17 cellular contexts compared by ENCODE assay signal in the genomic region with DNA sequence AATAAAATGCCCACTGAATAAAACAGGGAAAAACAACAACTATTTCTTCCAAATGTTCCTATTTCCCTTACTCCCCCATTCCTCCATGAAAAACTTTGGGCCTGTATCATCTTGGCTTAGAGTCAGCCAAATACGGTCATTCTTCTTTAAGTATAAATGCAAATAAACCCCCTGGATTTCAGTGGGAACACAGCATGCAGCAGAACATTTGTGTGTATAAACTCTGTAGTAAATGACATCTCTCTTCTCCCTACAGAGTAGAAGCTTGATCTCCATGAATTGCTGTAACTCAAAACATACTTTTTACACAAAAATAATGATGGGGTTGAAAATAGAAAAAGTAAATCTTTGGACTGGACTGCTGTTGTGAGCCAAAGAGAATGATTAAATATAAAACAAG. TPM values are rescaled to one million over a fixed set of nuclear protein-coding genes. Genes with fewer than 3 reads are reported as not detected.
DNase-seq lines count a peak whose midpoint lies in the region; ATAC-seq and TF ChIP-seq lines count a peak whose summit lies in the region.
"Had no signal": no experiment of that assay in that cellular context is flagged by ENCODE, and none has a peak within 500 bp of the region (broad histone marks: within the 10 kb centered on the region; RNA-seq: fewer than 3 reads in every experiment).

No MANE protein-coding gene starts in this region.

- peaks cover 96% of the 10 kb centered on the region for H3K79me2 ChIP-seq in HCT116 (ENCODE audit: insufficient read depth, low read length)
- peaks cover 93% of the 10 kb centered on the region for H3K79me2 ChIP-seq in fibroblast of lung (ENCODE audit: control insufficient read depth, insufficient read depth, low read length)

- TF ChIP-seq CTCF in HCT116 (IDR thresholded peaks at IDR 0.05 in 2 of 3, conservative IDR thresholded peaks at IDR 0.05 in 1 of 3; ENCODE audit: borderline replicate concordance in 1 of 3, insufficient read depth in 1 of 3, low read depth in 2 of 3, low read length in 2 of 3) (no peak), fibroblast of lung (conservative IDR thresholded peaks at IDR 0.05 in 1 of 2, IDR thresholded peaks at IDR 0.05 in 1 of 2; ENCODE audit: low read depth in 1 of 2, low read length in 2 of 2) (no peak), glutamatergic neuron (IDR thresholded peaks at IDR 0.05; ENCODE audit: partially characterized antibody, unreplicated experiment) (no peak)

- peaks cover 31% of the 10 kb centered on the region for H3K4me1 Mint-ChIP-seq in glutamatergic neuron (ENCODE audit: low read depth, unreplicated experiment)
- H3K4me1 Mint-ChIP-seq in CD8-positive, alpha-beta memory T cell: peaks cover 53 to 88% (median 80%) of the 10 kb centered on the region in 3 donors

- H2AFZ ChIP-seq in HCT116 (ENCODE audit: low read depth, low read length, poor library complexity, severe bottlenecking): no peak overlapping the region
- no peak overlapping the region for H2AFZ ChIP-seq in fibroblast of lung (ENCODE audit: low read length)

- ATAC-seq in HCT116 (no peak), GM21423 (IDR thresholded peaks at IDR 0.05; ENCODE audit: unreplicated experiment) (no peak), HG03457 (IDR thresholded peaks at IDR 0.05; ENCODE audit: unreplicated experiment) (no peak)
- ATAC-seq: activated CD8-positive, alpha-beta T cell treated with anti-CD3 and anti-CD28 coated beads, Interleukin-2, amount 10 ng/mL, durations not matched to agents 7 days and 5 days; activated T-cell treated with anti-CD3 and anti-CD28 coated beads, Interleukin-2, amount 50 U/mL, for 72 hours; natural killer cell had no signal

- peak overlapping the region; percentile 76 for H3K4me2 ChIP-seq in HCT116 (ENCODE audit: low read length)
- H3K4me2 ChIP-seq in fibroblast of lung (ENCODE audit: extremely low read depth, insufficient read depth, low read length): peak overlapping the region; percentile 38
- peak overlapping the region; percentile 62 for H3K4me2 ChIP-seq in skeletal muscle satellite cell (ENCODE audit: low read length)

- CTCF ChIA-PET in HCT116 (lab: Charles Lee): no interaction called here
- CTCF ChIA-PET in CD8-positive, alpha-beta memory T cell (lab: Charles Lee): no interaction called here

- peaks cover under 1% of the 10 kb centered on the region for H3K27me3 Mint-ChIP-seq in glutamatergic neuron (ENCODE audit: unreplicated experiment)
- H3K27me3 Mint-ChIP-seq in CD8-positive, alpha-beta memory T cell: peaks cover 0 to 2% of the 10 kb centered on the region in 2 donors
- H3K27me3 Mint-ChIP-seq: activated naive CD8-positive, alpha-beta T cell treated with anti-CD3 and anti-CD28 coated beads for 36 hours; stimulated activated naive CD8-positive, alpha-beta T cell treated with anti-CD3 and anti-CD28 coated beads, Interleukin-15, Interleukin-2, amounts not matched to agents 100 ng/mL and 50 ng/mL, for 24 hours had no signal

- RAD21 ChIA-PET in HCT116 (lab: Charles Lee; ENCODE audit: low non-redundant PET in 1 of 2, low total read pairs in 2 of 2, uncharacterized antibody in 2 of 2, unreplicated experiment in 2 of 2): no interaction called here

- DNase-seq in HCT116 (ENCODE audit: low read depth, low spot score) (no peak), fibroblast of lung (ENCODE audit: low read depth in 2 of 2) (peak; percentile 44 to 60), glutamatergic neuron (no peak)
- DNase-seq in CD8-positive, alpha-beta memory T cell: no peak
- DNase-seq: activated CD8-positive, alpha-beta T cell treated with anti-CD3 and anti-CD28 coated beads, Interleukin-2, amount 10 ng/mL, durations not matched to agents 7 days and 5 days; activated naive CD8-positive, alpha-beta T cell treated with anti-CD3 and anti-CD28 coated beads for 36 hours; activated T-cell treated with anti-CD3 and anti-CD28 coated beads, Interleukin-2, amount 50 U/mL, for 72 hours; natural killer cell; NCI-H1694 treated with DMSO at 0.1 percent for 48 hours; Right ventricle myocardium superior; T-helper 2 cell had no signal

- H3K36me3 ChIP-seq in HCT116 (ENCODE audit: control insufficient read depth in 1 of 2, insufficient read depth in 2 of 2, low read length in 2 of 2) (no peaks in the 10 kb centered on the region), fibroblast of lung (ENCODE audit: control insufficient read depth, insufficient read depth, low read length) (no peaks in the 10 kb centered on the region), skeletal muscle satellite cell (ENCODE audit: insufficient read depth, low read length) (no peaks in the 10 kb centered on the region)
- H3K36me3 ChIP-seq in CD8-positive, alpha-beta memory T cell (ENCODE audit: insufficient read depth, low read length): no peaks in the 10 kb centered on the region

- POLR2A ChIA-PET in HCT116 (lab: Charles Lee): interaction anchor here (1.3 kb wide), 1 partner anchor 9 kb away, joined by 3 read pairs; no protein-coding TSS in a partner anchor
- POLR2A ChIA-PET in CD8-positive, alpha-beta memory T cell (lab: Charles Lee): no interaction called here

- H3K9me2 ChIP-seq in HCT116 (ENCODE audit: insufficient read depth): no peaks in the 10 kb centered on the region

- peaks cover 6% of the 10 kb centered on the region for H3K36me3 Mint-ChIP-seq in glutamatergic neuron (ENCODE audit: unreplicated experiment)
- H3K36me3 Mint-ChIP-seq in CD8-positive, alpha-beta memory T cell: peaks cover 0 to 6% (median 0%) of the 10 kb centered on the region in 3 donors
- H3K36me3 Mint-ChIP-seq: natural killer cell had no signal

- peak overlapping the region; percentile 52 for H3K9ac ChIP-seq in HCT116 (ENCODE audit: low read length)
- H3K9ac ChIP-seq in fibroblast of lung (ENCODE audit: insufficient read depth, low read length): no peak overlapping the region
- peak overlapping the region; percentile 32 for H3K9ac ChIP-seq in skeletal muscle satellite cell (ENCODE audit: low read depth, low read length)

- no peak for TF ChIP-seq RAD21 in HCT116 (IDR thresholded peaks at IDR 0.05; ENCODE audit: low read depth)

- H3K9me3 ChIP-seq in HCT116 (ENCODE audit: control insufficient read depth in 1 of 2, insufficient read depth in 1 of 2, low read depth in 1 of 2, low read length in 2 of 2): no peaks in the 10 kb centered on the region
- H3K9me3 ChIP-seq in fibroblast of lung (ENCODE audit: control insufficient read depth, insufficient read depth, low read depth, low read length): no peaks in the 10 kb centered on the region
- H3K9me3 ChIP-seq in skeletal muscle satellite cell (replicated peaks; ENCODE audit: low read length): no peaks in the 10 kb centered on the region
- no peaks in the 10 kb centered on the region for H3K9me3 ChIP-seq in CD8-positive, alpha-beta memory T cell (ENCODE audit: low read length)

- no peaks in the 10 kb centered on the region for H3K27me3 ChIP-seq in HCT116 (ENCODE audit: insufficient read depth, low read length)
- H3K27me3 ChIP-seq in fibroblast of lung (ENCODE audit: control insufficient read depth, insufficient read depth, low read length): no peaks in the 10 kb centered on the region
- H3K27me3 ChIP-seq in skeletal muscle satellite cell (ENCODE audit: control insufficient read depth, insufficient read depth, low read length): no peaks in the 10 kb centered on the region
- no peaks in the 10 kb centered on the region for H3K27me3 ChIP-seq in CD8-positive, alpha-beta memory T cell (ENCODE audit: insufficient read depth, low read length, poor library complexity, severe bottlenecking)

- no peak for TF ChIP-seq POLR2A in HCT116 (IDR thresholded peaks at IDR 0.05; ENCODE audit: borderline replicate concordance, extremely low read depth, insufficient read depth, insufficient read length)

- no peaks in the 10 kb centered on the region for H3K9me3 Mint-ChIP-seq in glutamatergic neuron (ENCODE audit: unreplicated experiment)
- no peaks in the 10 kb centered on the region for H3K9me3 Mint-ChIP-seq in CD8-positive, alpha-beta memory T cell
- H3K9me3 Mint-ChIP-seq: activated T-cell treated with anti-CD3 and anti-CD28 coated beads, Interleukin-2, amount 50 U/mL, for 72 hours; natural killer cell; stimulated activated naive CD8-positive, alpha-beta T cell treated with anti-CD3 and anti-CD28 coated beads, Interleukin-15, Interleukin-2, amounts not matched to agents 100 ng/mL and 50 ng/mL, for 24 hours had no signal

- H3K27ac ChIP-seq in HCT116 (ENCODE audit: low read depth, low read length): peak overlapping the region; percentile 87
- peak overlapping the region; percentile 72 for H3K27ac ChIP-seq in angular gyrus (ENCODE audit: low read depth, low read length)
- H3K27ac ChIP-seq in fibroblast of lung (ENCODE audit: insufficient read depth, low read length): peak overlapping the region; percentile 56
- H3K27ac ChIP-seq in CD8-positive, alpha-beta memory T cell (ENCODE audit: low read depth, low read length): no peak overlapping the region

- H4K20me1 ChIP-seq in HCT116 (ENCODE audit: insufficient read depth) (no peaks in the 10 kb centered on the region), fibroblast of lung (ENCODE audit: control insufficient read depth, extremely low read depth, insufficient read depth, low read length) (no peaks in the 10 kb centered on the region)

- peaks cover 80 to 100% of the 10 kb centered on the region in 2 experiments for H3K4me1 ChIP-seq in HCT116 (ENCODE audit: control insufficient read depth in 1 of 2, insufficient read depth in 2 of 2, low read length in 2 of 2)
- H3K4me1 ChIP-seq in fibroblast of lung (ENCODE audit: control insufficient read depth, extremely low read depth, insufficient read depth, low read length): peaks cover 15% of the 10 kb centered on the region
- peaks cover 71% of the 10 kb centered on the region for H3K4me1 ChIP-seq in skeletal muscle satellite cell (ENCODE audit: control insufficient read depth, insufficient read depth, low read length)
- H3K4me1 ChIP-seq in CD8-positive, alpha-beta memory T cell (ENCODE audit: insufficient read depth, low read length): no peaks in the 10 kb centered on the region

- H3K4me3 Mint-ChIP-seq in glutamatergic neuron (ENCODE audit: unreplicated experiment): no peak overlapping the region
- no peak overlapping the region for H3K4me3 Mint-ChIP-seq in CD8-positive, alpha-beta memory T cell
- H3K4me3 Mint-ChIP-seq: activated CD8-positive, alpha-beta T cell treated with anti-CD3 and anti-CD28 coated beads, Interleukin-2, amount 10 ng/mL, durations not matched to agents 7 days and 5 days; activated naive CD8-positive, alpha-beta T cell treated with anti-CD3 and anti-CD28 coated beads for 36 hours; activated T-cell treated with anti-CD3 and anti-CD28 coated beads, Interleukin-2, amount 50 U/mL, for 72 hours; natural killer cell; stimulated activated naive CD8-positive, alpha-beta T cell treated with anti-CD3 and anti-CD28 coated beads, Interleukin-15, Interleukin-2, amounts not matched to agents 100 ng/mL and 50 ng/mL, for 24 hours had no signal

- H3K4me3 ChIP-seq in HCT116 (replicated peaks in 1 of 2; ENCODE audit: low read depth in 1 of 2, low read length in 2 of 2) (peak overlapping the region in 1 of 2 experiments; percentile 37; a peak in 2 of 4 replicates), fibroblast of lung (replicated peaks in 1 of 4; ENCODE audit: control extremely low read depth in 1 of 4, insufficient read depth in 1 of 4, low read depth in 3 of 4, low read length in 4 of 4) (no peak overlapping the region), skeletal muscle satellite cell (ENCODE audit: low read length) (no peak overlapping the region)
- H3K4me3 ChIP-seq in CD8-positive, alpha-beta memory T cell (ENCODE audit: low read length): no peak overlapping the region
- H3K4me3 ChIP-seq: lung had no signal

- no peak overlapping the region for H3K27ac Mint-ChIP-seq in glutamatergic neuron (ENCODE audit: unreplicated experiment)
- no peak overlapping the region for H3K27ac Mint-ChIP-seq in CD8-positive, alpha-beta memory T cell
- H3K27ac Mint-ChIP-seq: activated CD8-positive, alpha-beta T cell treated with anti-CD3 and anti-CD28 coated beads, Interleukin-2, amount 10 ng/mL, durations not matched to agents 7 days and 5 days; activated naive CD8-positive, alpha-beta T cell treated with anti-CD3 and anti-CD28 coated beads for 36 hours; activated T-cell treated with anti-CD3 and anti-CD28 coated beads, Interleukin-2, amount 50 U/mL, for 72 hours; natural killer cell had no signal

- intact Hi-C loops in HCT116 (cut with micrococcal nuclease): loop anchor here (2.0 to 10.0 kb wide), 3 partner anchors 27 to 163 kb away; no protein-coding TSS in a partner anchor

- no TSS peak for BruUV-seq in HCT116 (replicated peaks; lab: Mats Ljungman, UMichigan)

RNA-seq across cellular contexts. Expression of a gene that starts 30.9 kb away (rescaled TPM):
- total RNA-seq in HCT116 (2021; ENCODE audit: unreplicated experiment) (56.8 TPM), fibroblast of lung (75.5 and 109 TPM in 2 replicates), glutamatergic neuron (ENCODE audit: unreplicated experiment) (40.5 TPM)
- polyA plus RNA-seq in HCT116 (2012): 26.5 and 37.8 TPM in 2 replicates
- 112 and 129 TPM in 2 replicates for polyA plus RNA-seq in fibroblast of lung
- polyA plus RNA-seq in fibroblast of lung (2012): 73.9 and 75.0 TPM in 2 replicates
- polyA minus RNA-seq in fibroblast of lung (ENCODE audit: low replicate concordance): 64.1 and 77.0 TPM in 2 replicates
- total RNA-seq in skeletal muscle satellite cell (2012; rRNA removed): 47.4 and 51.3 TPM in 2 replicates
- 10 to 100 TPM; 15.9 to 16.7 TPM for total RNA-seq in CD8-positive, alpha-beta memory T cell
- 29.7 TPM for polyA plus RNA-seq in CD8-positive, alpha-beta memory T cell

Comparison
In these comparisons a context has a peak if more than half of its experiments do, and no peak if none do; other contexts are left out.
1. DNase-seq: peak in fibroblast of lung (2 of 2); none in HCT116 (single experiment), glutamatergic neuron (single experiment) and CD8-positive, alpha-beta memory T cell (0 of 5).
2. Peak in every context shown above with its lines, with median percentiles within 50 percentile points of each other: H3K4me2 ChIP-seq.